In genomic region chr19:6691342-6691741, GRCh38 we compare ENCODE assay signal across 35 cellular contexts. TPM values are rescaled to one million over a fixed set of nuclear protein-coding genes. Genes with fewer than 3 reads are reported as not detected.
"Had no signal": no experiment of that assay in that cellular context is flagged by ENCODE, and none has a peak within 500 bp of the region (broad histone marks: within the 10 kb centered on the region; RNA-seq: fewer than 3 reads in every experiment).

No MANE protein-coding gene starts in this region.

- H3K36me3 ChIP-seq: brain microvascular endothelial cell, gastrocnemius medialis, WERI-Rb-1 had no signal

- H3K27me3 Mint-ChIP-seq: activated CD8-positive, alpha-beta T cell treated with anti-CD3 and anti-CD28 coated beads for 36 hours; activated naive CD4-positive, alpha-beta T cell treated with anti-CD3 and anti-CD28 coated beads, Interleukin-2, amount 50 U/mL, for 24 hours; central memory CD8-positive, alpha-beta T cell; effector memory CD8-positive, alpha-beta T cell; T-helper 17 cell had no signal

- H3K9me3 ChIP-seq: esophagus muscularis mucosa, gastrocnemius medialis had no signal

- ATAC-seq: activated CD4-positive, CD25-positive, alpha-beta regulatory T cell treated with anti-CD3 and anti-CD28 coated beads, Interleukin-2, amount 50 U/mL, for 24 hours; activated CD8-positive, alpha-beta T cell treated with anti-CD3 and anti-CD28 coated beads for 36 hours; effector memory CD8-positive, alpha-beta T cell; foreskin keratinocyte; gastrocnemius medialis; T-helper 17 cell had no signal

- H3K4me3 ChIP-seq: esophagus muscularis mucosa, gastrocnemius medialis had no signal

- H3K27ac Mint-ChIP-seq: activated B cell treated with CpG ODN at 0.5 μM for 24 hours; activated CD8-positive, alpha-beta T cell treated with anti-CD3 and anti-CD28 coated beads for 36 hours; activated naive CD4-positive, alpha-beta T cell treated with anti-CD3 and anti-CD28 coated beads for 36 hours; activated naive CD4-positive, alpha-beta T cell treated with anti-CD3 and anti-CD28 coated beads, Interleukin-2, amount 50 U/mL, for 24 hours; activated T-helper 1 cell treated with anti-CD3 and anti-CD28 coated beads, Interleukin-12 subunit alpha, Interleukin-12 subunit beta, Interleukin-2, Interleukin-4 antibody, amounts not matched to agents 30 ng/mL and 10 ng/mL and 1 ng/mL, durations not matched to agents 14 hours and 24 hours and 36 hours; activated T-helper 2 cell treated with anti-CD3 and anti-CD28 coated beads, Interferon-gamma antibody, Interleukin-2, Interleukin-4, amounts not matched to agents 10 μg/mL and 5 μg/mL and 100 μg/mL, durations not matched to agents 14 hours and 24 hours and 36 hours; T-helper 17 cell; T-helper 2 cell treated with Interferon-gamma antibody and Interleukin-4, amounts not matched to agents 5 μg/mL and 100 μg/mL, for 36 hours had no signal

- H3K4me1 Mint-ChIP-seq: activated B cell treated with CpG ODN at 0.5 μM for 24 hours; central memory CD8-positive, alpha-beta T cell had no signal

- H3K4me1 ChIP-seq: esophagus muscularis mucosa, foreskin keratinocyte, gastrocnemius medialis had no signal

- H3K27ac ChIP-seq: brain microvascular endothelial cell, esophagus muscularis mucosa, foreskin keratinocyte, gastrocnemius medialis, WERI-Rb-1 had no signal

- H3K4me3 Mint-ChIP-seq: activated B cell treated with CpG ODN at 0.5 μM for 24 hours; activated CD8-positive, alpha-beta T cell treated with anti-CD3 and anti-CD28 coated beads for 36 hours; activated naive CD4-positive, alpha-beta T cell treated with anti-CD3 and anti-CD28 coated beads for 36 hours; activated naive CD4-positive, alpha-beta T cell treated with anti-CD3 and anti-CD28 coated beads, Interleukin-2, amount 50 U/mL, for 24 hours; activated T-helper 1 cell treated with anti-CD3 and anti-CD28 coated beads, Interleukin-12 subunit alpha, Interleukin-12 subunit beta, Interleukin-2, Interleukin-4 antibody, amounts not matched to agents 30 ng/mL and 10 ng/mL and 1 ng/mL, durations not matched to agents 14 hours and 24 hours and 36 hours; central memory CD8-positive, alpha-beta T cell; effector memory CD8-positive, alpha-beta T cell; T-helper 17 cell; T-helper 2 cell treated with Interferon-gamma antibody and Interleukin-4, amounts not matched to agents 5 μg/mL and 100 μg/mL, for 36 hours had no signal

- H3K9me3 Mint-ChIP-seq: activated naive CD4-positive, alpha-beta T cell treated with anti-CD3 and anti-CD28 coated beads for 36 hours; activated naive CD4-positive, alpha-beta T cell treated with anti-CD3 and anti-CD28 coated beads, Interleukin-2, amount 50 U/mL, for 24 hours; central memory CD8-positive, alpha-beta T cell; T-helper 2 cell treated with Interferon-gamma antibody and Interleukin-4, amounts not matched to agents 5 μg/mL and 100 μg/mL, for 36 hours had no signal

- H3K27me3 ChIP-seq: brain microvascular endothelial cell, foreskin keratinocyte, gastrocnemius medialis had no signal

- FAIRE-seq: astrocyte, bronchial epithelial cell, colon had no signal

- DNase-seq: activated B cell treated with CpG ODN at 0.5 μM for 24 hours; activated CD4-positive, alpha-beta T cell treated with anti-CD3 and anti-CD28 coated beads for 48 hours; activated CD4-positive, alpha-beta T cell treated with anti-CD3 and anti-CD28 coated beads, Interleukin-2, amount 50 U/mL, for 1 hour; activated CD4-positive, alpha-beta T cell treated with anti-CD3 and anti-CD28 coated beads, Interleukin-2, amount 50 U/mL, for 48 hours; activated CD8-positive, alpha-beta memory T cell treated with anti-CD3 and anti-CD28 coated beads for 24 hours; activated CD8-positive, alpha-beta T cell treated with anti-CD3 and anti-CD28 coated beads for 36 hours; activated effector memory CD4-positive, alpha-beta T cell treated with anti-CD3 and anti-CD28 coated beads, Interleukin-2, amount 50 U/mL, for 16 hours; activated naive CD4-positive, alpha-beta T cell treated with anti-CD3 and anti-CD28 coated beads for 36 hours; activated T-cell treated with anti-CD3 and anti-CD28 coated beads, Interleukin-2, amount 50 U/mL, for 48 hours; amniotic stem cell; anterior cingulate cortex; brain microvascular endothelial cell; cortex of kidney; dermis blood vessel endothelial cell; effector CD4-positive, alpha-beta T cell; effector memory CD8-positive, alpha-beta T cell; erythroblast; foreskin keratinocyte; gastrocnemius medialis; glutamatergic neuron; T-helper 1 cell; T-helper 17 cell; T1000; WERI-Rb-1 had no signal

- H3K36me3 Mint-ChIP-seq: activated naive CD4-positive, alpha-beta T cell treated with anti-CD3 and anti-CD28 coated beads, Interleukin-2, amount 50 U/mL, for 24 hours had no signal

RNA-seq across cellular contexts. Expression of gene TNFSF14, which starts 21.4 kb away (rescaled TPM):
- total RNA-seq: astrocyte, cerebellum, dermis blood vessel endothelial cell, foreskin keratinocyte, gastrocnemius medialis had no signal
- polyA plus RNA-seq: foreskin keratinocyte had no signal
